Comparison of ENCODE assay signal across 17 cellular contexts in genomic region chr7:123738808-123739207, GRCh38. TPM values are rescaled to one million over a fixed set of nuclear protein-coding genes. Genes with fewer than 3 reads are reported as not detected.
A peak's percentile ranks its signal among the peaks of the same experiment; 100 is the strongest.
DNase-seq lines count a peak whose midpoint lies in the region; ATAC-seq, FAIRE-seq and TF ChIP-seq lines count a peak whose summit lies in the region.
"Had no signal": no experiment of that assay in that cellular context is flagged by ENCODE, and none has a peak within 500 bp of the region (broad histone marks: within the 10 kb centered on the region; RNA-seq: fewer than 3 reads in every experiment).

No MANE protein-coding gene starts in this region.

- H2AFZ ChIP-seq in HepG2 (ENCODE audit: low read length) (no peak overlapping the region), smooth muscle cell (ENCODE audit: low read depth) (no peak overlapping the region)

- WGBS in HepG2 (ENCODE audit: low lambda C conversion rate) = 79% methylated on average over 2 of the region's 2 CpGs
- 100% methylated on average over 2 of the region's 2 CpGs for WGBS in smooth muscle cell (ENCODE audit: low lambda C conversion rate)

- peaks cover 37% of the 10 kb centered on the region for H4K20me1 ChIP-seq in HepG2 (ENCODE audit: insufficient read depth, low read length)
- H4K20me1 ChIP-seq in smooth muscle cell (ENCODE audit: low read depth) = peaks cover 99% of the 10 kb centered on the region

- H3K27me3 ChIP-seq in colonic mucosa = no peaks in the 10 kb centered on the region
- no peaks in the 10 kb centered on the region for H3K27me3 ChIP-seq in HepG2 (ENCODE audit: control insufficient read depth in 1 of 2, insufficient read depth in 2 of 2, low read length in 2 of 2)
- no peaks in the 10 kb centered on the region for H3K27me3 ChIP-seq in smooth muscle cell (ENCODE audit: low read depth)
- H3K27me3 ChIP-seq in A673 (replicated peaks; ENCODE audit: insufficient read depth, low read depth, low read length, poor library complexity) = no peaks in the 10 kb centered on the region
- H3K27me3 ChIP-seq: BLaER1 treated with 17β-estradiol and CSF1 and Interleukin-3, amounts not matched to agents 10 nM and 100 nM had no signal

- H3K79me2 ChIP-seq in HepG2 (ENCODE audit: insufficient read depth, low read length) (peaks cover 99% of the 10 kb centered on the region), smooth muscle cell (ENCODE audit: low read depth) (peaks cover 100% of the 10 kb centered on the region)

- H3K36me3 ChIP-seq in colonic mucosa = no peaks in the 10 kb centered on the region
- peaks cover 0 to 7% of the 10 kb centered on the region in 2 experiments; a peak in 1 of 5 replicates for H3K36me3 ChIP-seq in HepG2 (replicated peaks in 1 of 2; ENCODE audit: control insufficient read depth in 1 of 2, insufficient read depth in 2 of 2, low read length in 2 of 2)
- no peaks in the 10 kb centered on the region for H3K36me3 ChIP-seq in smooth muscle cell (ENCODE audit: low read depth)
- H3K36me3 ChIP-seq in A673 (ENCODE audit: insufficient read depth, low read length, poor library complexity, severe bottlenecking) = no peaks in the 10 kb centered on the region

- no TSS peak for BruUV-seq in HepG2 (replicated peaks; lab: Mats Ljungman, UMichigan)
- BruUV-seq in A673 (replicated peaks; lab: Mats Ljungman, UMichigan) = no TSS peak

- peaks cover 31% of the 10 kb centered on the region for H3K36me3 Mint-ChIP-seq in activated CD8-positive, alpha-beta T cell treated with anti-CD3 and anti-CD28 coated beads, Interleukin-2, amount 10 ng/mL, durations not matched to agents 7 days and 5 days (ENCODE audit: low read depth)

- in situ Hi-C loops in HepG2 (cut with HindIII; ENCODE audit: extremely low pct_ligation_motif_present, low pct_unique_long_range_greater_than_20kb) = no loop called here

- H3K27me3 Mint-ChIP-seq in activated CD8-positive, alpha-beta T cell treated with anti-CD3 and anti-CD28 coated beads, Interleukin-2, amount 10 ng/mL, durations not matched to agents 7 days and 5 days (ENCODE audit: low read depth) = no peaks in the 10 kb centered on the region
- H3K27me3 Mint-ChIP-seq: CD4-positive, CD25-positive, alpha-beta regulatory T cell had no signal

- TF ChIP-seq CTCF in 22Rv1 (IDR thresholded peaks at IDR 0.05) (no peak), colonic mucosa (IDR thresholded peaks at IDR 0.05) (no peak), HepG2 (CRISPR knock-in tag; IDR thresholded peaks at IDR 0.05) (no peak), smooth muscle cell (IDR thresholded peaks at IDR 0.05; ENCODE audit: borderline replicate concordance, insufficient read depth, poor library complexity, severe bottlenecking) (no peak), A673 (conservative IDR thresholded peaks at IDR 0.05; ENCODE audit: low read depth, low read length) (no peak)

- no peak overlapping the region for H3K9ac ChIP-seq in colonic mucosa (ENCODE audit: low read depth in 2 of 2, low read length in 2 of 2)
- no peak overlapping the region for H3K9ac ChIP-seq in HepG2 (ENCODE audit: insufficient read depth, low read depth, low read length)
- no peak overlapping the region for H3K9ac ChIP-seq in smooth muscle cell (ENCODE audit: low read depth)
- H3K9ac ChIP-seq: BLaER1 treated with 17β-estradiol and CSF1 and Interleukin-3, amounts not matched to agents 10 nM and 100 nM had no signal

- H3K4me2 ChIP-seq in HepG2 (ENCODE audit: low read depth, low read length) (peak overlapping the region; percentile 56), smooth muscle cell (no peak overlapping the region)
- H3K4me2 ChIP-seq: BLaER1 treated with 17β-estradiol and CSF1 and Interleukin-3, amounts not matched to agents 10 nM and 100 nM had no signal

- peaks cover 8% of the 10 kb centered on the region for H3K4me1 ChIP-seq in colonic mucosa
- peaks cover 88% of the 10 kb centered on the region for H3K4me1 ChIP-seq in HepG2 (ENCODE audit: insufficient read depth, low read length)
- H3K4me1 ChIP-seq in smooth muscle cell (ENCODE audit: low read depth) = peaks cover 10% of the 10 kb centered on the region
- peaks cover 5% of the 10 kb centered on the region for H3K4me1 ChIP-seq in A673 (ENCODE audit: insufficient read depth, low read length, poor library complexity, severe bottlenecking)

- H3K9me3 Mint-ChIP-seq in activated CD8-positive, alpha-beta T cell treated with anti-CD3 and anti-CD28 coated beads, Interleukin-2, amount 10 ng/mL, durations not matched to agents 7 days and 5 days (ENCODE audit: insufficient read depth) = peaks cover 12% of the 10 kb centered on the region

- peaks cover 28% of the 10 kb centered on the region for H3K4me1 Mint-ChIP-seq in activated CD8-positive, alpha-beta T cell treated with anti-CD3 and anti-CD28 coated beads, Interleukin-2, amount 10 ng/mL, durations not matched to agents 7 days and 5 days (ENCODE audit: low read depth)

- TF ChIP-seq POLR2A in HepG2 (IDR thresholded peaks at IDR 0.05; ENCODE audit: insufficient read depth in 1 of 2, low read depth in 2 of 2, low read length in 2 of 2) = no peak

- H3K9me3 ChIP-seq in colonic mucosa = no peaks in the 10 kb centered on the region
- no peaks in the 10 kb centered on the region for H3K9me3 ChIP-seq in HepG2 (ENCODE audit: low read length)
- H3K9me3 ChIP-seq in smooth muscle cell (replicated peaks; ENCODE audit: low read depth) = no peaks in the 10 kb centered on the region
- H3K9me3 ChIP-seq in A673 (ENCODE audit: low read depth, low read length, poor library complexity, severe bottlenecking) = peaks cover 11% of the 10 kb centered on the region

- ATAC-seq in HepG2 = no peak
- no peak for ATAC-seq in GM21360 (IDR thresholded peaks at IDR 0.05; ENCODE audit: unreplicated experiment)
- ATAC-seq in HG02938 (IDR thresholded peaks at IDR 0.05; ENCODE audit: unreplicated experiment) = no peak
- ATAC-seq in activated CD8-positive, alpha-beta T cell treated with anti-CD3 and anti-CD28 coated beads, Interleukin-2, amount 10 ng/mL, durations not matched to agents 7 days and 5 days = no peak
- ATAC-seq: HCT116 had no signal

- DNase-seq in colonic mucosa (no peak), HepG2 (ENCODE audit: low spot score) (no peak), smooth muscle cell (lab: John Stamatoyannopoulos, UW; ENCODE audit: unreplicated experiment) (no peak), A673 (ENCODE audit: low spot score) (no peak)
- no peak for DNase-seq in activated CD8-positive, alpha-beta T cell treated with anti-CD3 and anti-CD28 coated beads, Interleukin-2, amount 10 ng/mL, durations not matched to agents 7 days and 5 days
- DNase-seq: 8988T; ACHN; Calu3; CD4-positive, CD25-positive, alpha-beta regulatory T cell; DMS 273 treated with DMSO at 0.1 percent for 48 hours had no signal

- TF ChIP-seq RAD21 in HepG2 (CRISPR knock-in tag; IDR thresholded peaks at IDR 0.05) = no peak

- CTCF ChIA-PET in HepG2 (lab: Yijun Ruan, JAX; ENCODE audit: low intra/inter-chr PET ratio, low total read pairs) (no interaction called here), A673 (lab: Charles Lee) (no interaction called here)
- CTCF ChIA-PET in activated CD8-positive, alpha-beta T cell treated with anti-CD3 and anti-CD28 coated beads, Interleukin-2, amount 10 ng/mL, durations not matched to agents 7 days and 5 days (lab: Charles Lee) = interaction anchor here (1.6 kb wide), 1 partner anchor 10 kb away, joined by 6 read pairs; the partner anchor contains the start of gene WASL

- H3F3A ChIP-seq in smooth muscle cell (ENCODE audit: low read depth) = no peaks in the 10 kb centered on the region

- H3K27ac ChIP-seq in 22Rv1 (peak overlapping the region; percentile 48), colonic mucosa (peak overlapping the region; percentile 3), HepG2 (ENCODE audit: extremely low read length, insufficient read depth, low read length) (peak overlapping the region; percentile 49), smooth muscle cell (ENCODE audit: low read depth) (peak overlapping the region; percentile 26), A673 (ENCODE audit: low read depth, low read length, poor library complexity, severe bottlenecking) (no peak overlapping the region)
- H3K27ac ChIP-seq: BLaER1 treated with 17β-estradiol and CSF1 and Interleukin-3, amounts not matched to agents 10 nM and 100 nM; HL-60 had no signal

- no peak overlapping the region for H3K4me3 ChIP-seq in colonic mucosa
- peak overlapping the region in 1 of 3 experiments; percentile 30; a peak in 1 of 6 replicates for H3K4me3 ChIP-seq in HepG2 (replicated peaks in 1 of 3; ENCODE audit: insufficient read depth in 1 of 3, low read depth in 2 of 3, low read length in 3 of 3)
- H3K4me3 ChIP-seq in smooth muscle cell = no peak overlapping the region
- no peak overlapping the region for H3K4me3 ChIP-seq in A673 (ENCODE audit: low read depth, low read length, poor library complexity, severe bottlenecking)
- H3K4me3 ChIP-seq: BLaER1 treated with 17β-estradiol and CSF1 and Interleukin-3, amounts not matched to agents 10 nM and 100 nM; K562 had no signal

- TF ChIP-seq EP300 in HepG2 (IDR thresholded peaks at IDR 0.05; ENCODE audit: low read depth in 2 of 2, low read length in 2 of 2) = no peak
- no peak for TF ChIP-seq EP300 in HepG2 (CRISPR knock-in tag; IDR thresholded peaks at IDR 0.05; ENCODE audit: borderline replicate concordance)

- H3K4me3 Mint-ChIP-seq in activated CD8-positive, alpha-beta T cell treated with anti-CD3 and anti-CD28 coated beads, Interleukin-2, amount 10 ng/mL, durations not matched to agents 7 days and 5 days = no peak overlapping the region
- H3K4me3 Mint-ChIP-seq: CD4-positive, CD25-positive, alpha-beta regulatory T cell had no signal

- no peak for FAIRE-seq in HepG2 (lab: Jason Lieb, UNC)
- FAIRE-seq: K562 had no signal

- intact Hi-C loops in colonic mucosa (cut with DNase I) = loop anchor here (10.0 kb wide), 1 partner anchor 54 kb away; no protein-coding TSS in a partner anchor
- intact Hi-C loops in HepG2 (cut with micrococcal nuclease; ENCODE audit: unreplicated experiment) = loop anchor here (1.0 to 2.0 kb wide), 2 partner anchors 8 to 14 kb away; no protein-coding TSS in a partner anchor
- intact Hi-C loops in A673 (cut with micrococcal nuclease; ENCODE audit: unreplicated experiment) = no loop called here

- POLR2A ChIA-PET in HepG2 (lab: Yijun Ruan, JAX) (interaction anchor here (3.1 kb wide), 1 partner anchor 9 kb away, joined by 46 read pairs; the partner anchor contains the start of gene WASL), A673 (lab: Charles Lee; ENCODE audit: low non-redundant PET) (no interaction called here)
- POLR2A ChIA-PET in activated CD8-positive, alpha-beta T cell treated with anti-CD3 and anti-CD28 coated beads, Interleukin-2, amount 10 ng/mL, durations not matched to agents 7 days and 5 days (lab: Charles Lee) = no interaction called here

- no peak overlapping the region for H3K27ac Mint-ChIP-seq in activated CD8-positive, alpha-beta T cell treated with anti-CD3 and anti-CD28 coated beads, Interleukin-2, amount 10 ng/mL, durations not matched to agents 7 days and 5 days
- H3K27ac Mint-ChIP-seq: CD4-positive, CD25-positive, alpha-beta regulatory T cell had no signal

RNA-seq across cellular contexts. Expression of gene WASL, which starts 10.0 kb away (rescaled TPM):
- total RNA-seq in colonic mucosa = 100 to 1,000 TPM in 1 of 2 donors, 10 to 100 TPM in 1; 54.9 to 126 TPM
- 12.8 and 18.7 TPM in 2 replicates for total RNA-seq in HepG2 (2016; rRNA removed; fragmentation: Illumina TruSeq; extraction: Trizol)
- total RNA-seq in HepG2 (2016; cell fraction: cytosol; rRNA removed; fragmentation: Illumina TruSeq; extraction: Trizol; ENCODE audit: low read depth) = 3.0 and 3.2 TPM in 2 replicates
- 13.0 and 16.0 TPM in 2 replicates for total RNA-seq in HepG2 (2016; cell fraction: insoluble cytoplasmic fraction; rRNA removed; fragmentation: Illumina TruSeq; extraction: Trizol)
- total RNA-seq in HepG2 (2016; cell fraction: membrane; rRNA removed; fragmentation: Illumina TruSeq; extraction: Trizol) = 15.3 and 16.6 TPM in 2 replicates
- 19.0 and 19.2 TPM in 2 replicates for total RNA-seq in HepG2 (2016; cell fraction: nucleus; rRNA removed; fragmentation: Illumina TruSeq; extraction: Trizol)
- polyA plus RNA-seq in HepG2 (2011; rRNA removed) = 7.4 and 7.9 TPM in 2 replicates
- 3.5 and 5.6 TPM in 2 replicates for polyA plus RNA-seq in HepG2 (2011; cell fraction: cytosol; rRNA removed)
- polyA plus RNA-seq in HepG2 (2011; cell fraction: nucleus; rRNA removed) = 5.9 and 6.1 TPM in 2 replicates
- 16.9 and 18.9 TPM in 2 replicates for polyA plus RNA-seq in HepG2 (2012)
- 1.6 and 2.1 TPM in 2 replicates for polyA plus RNA-seq in HepG2 (2016; cell fraction: cytosol; fragmentation: Illumina TruSeq; extraction: Trizol; ENCODE audit: low read depth)
- 22.0 and 25.2 TPM in 2 replicates for polyA plus RNA-seq in HepG2 (2016; cell fraction: insoluble cytoplasmic fraction; fragmentation: Illumina TruSeq; extraction: Trizol; ENCODE audit: low read depth)
- polyA plus RNA-seq in HepG2 (2016; cell fraction: membrane; fragmentation: Illumina TruSeq; extraction: Trizol; ENCODE audit: low read depth) = 10.0 and 10.9 TPM in 2 replicates
- polyA plus RNA-seq in HepG2 (2016; cell fraction: nucleus; fragmentation: Illumina TruSeq; extraction: Trizol; ENCODE audit: insufficient read depth, low read depth) = 14.1 and 14.5 TPM in 2 replicates
- polyA minus RNA-seq in HepG2 (2011; rRNA and poly(A)+ RNA removed; ENCODE audit: low replicate concordance) = 5.6 and 8.7 TPM in 2 replicates
- polyA minus RNA-seq in HepG2 (2011; cell fraction: cytosol; rRNA and poly(A)+ RNA removed) = 6.8 and 9.4 TPM in 2 replicates
- polyA minus RNA-seq in HepG2 (2011; cell fraction: nucleus; rRNA and poly(A)+ RNA removed) = 30.8 and 37.2 TPM in 2 replicates
- total RNA-seq in smooth muscle cell = 32.0 and 35.3 TPM in 2 replicates
- 22.7 and 25.7 TPM in 2 replicates for polyA plus RNA-seq in smooth muscle cell
- 1 to 10 TPM; 7.5 to 7.6 TPM for total RNA-seq in activated CD8-positive, alpha-beta T cell treated with anti-CD3 and anti-CD28 coated beads, Interleukin-2, amount 10 ng/mL, durations not matched to agents 7 days and 5 days
- 31.9 and 32.1 TPM in 2 replicates for total RNA-seq in A673 (2021)
